29 cellular contexts compared by ENCODE assay signal in the genomic region with DNA sequence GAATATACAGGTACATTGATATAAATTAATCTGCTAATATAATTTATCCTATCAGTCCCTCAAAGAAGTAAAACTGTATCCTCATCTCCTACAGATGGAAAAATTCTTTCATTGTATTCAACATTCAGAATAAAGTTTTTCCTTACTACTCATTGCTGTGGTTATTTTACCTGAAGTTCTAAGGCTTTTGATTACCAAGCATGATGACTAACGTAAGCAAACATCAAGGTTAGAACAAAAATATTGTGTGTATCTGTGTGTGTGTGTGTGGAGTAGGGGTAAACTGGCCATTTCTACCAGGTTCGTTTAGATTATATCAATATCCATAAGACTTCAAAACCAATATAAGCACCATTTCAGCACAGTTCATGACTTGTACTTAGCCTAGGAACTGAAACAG.
"Had no signal": no experiment of that assay in that cellular context is flagged by ENCODE, and none has a peak within 500 bp of the region (broad histone marks: within the 10 kb centered on the region; RNA-seq: fewer than 3 reads in every experiment).

No MANE protein-coding gene starts in this region.

- H3K36me3 Mint-ChIP-seq: stimulated activated effector memory CD8-positive, alpha-beta T cell treated with anti-CD3 and anti-CD28 coated beads, Interleukin-12 subunit alpha, Interleukin-12 subunit beta, amount 100 ng/mL, for 72 hours; stimulated activated memory B cell treated with anti-CD40 and anti-IgM and Interleukin-4, amounts not matched to agents 10 μg/mL and 1 μg/mL and 100 μg/mL, for 72 hours; stimulated activated naive B cell treated with anti-CD40 and anti-IgM and Interleukin-4, amounts not matched to agents 10 μg/mL and 1 μg/mL and 100 μg/mL, for 72 hours; type B pancreatic cell had no signal

- ATAC-seq: stimulated activated effector memory CD8-positive, alpha-beta T cell treated with anti-CD3 and anti-CD28 coated beads, Interleukin-12 subunit alpha, Interleukin-12 subunit beta, amount 100 ng/mL, for 72 hours; stimulated activated memory B cell treated with anti-CD40 and anti-IgM and Interleukin-4, amounts not matched to agents 10 μg/mL and 1 μg/mL and 100 μg/mL, for 72 hours; stimulated activated naive B cell treated with anti-CD40 and anti-IgM and Interleukin-4, amounts not matched to agents 10 μg/mL and 1 μg/mL and 100 μg/mL, for 72 hours; stimulated activated naive CD8-positive, alpha-beta T cell treated with anti-CD3 and anti-CD28 coated beads, Interleukin-15, amount 100 ng/mL, for 72 hours; stimulated activated naive CD8-positive, alpha-beta T cell treated with anti-CD3 and anti-CD28 coated beads, Interleukin-15, Interleukin-2, amounts not matched to agents 100 U/mL and 50 U/mL, for 24 hours; upper lobe of right lung had no signal

- H3K4me3 ChIP-seq: stomach, suprapubic skin, testis, thoracic aorta, thyroid gland, tibial artery, tibial nerve, transverse colon, upper lobe of left lung, upper lobe of right lung, uterus, vagina had no signal

- H3K27me3 Mint-ChIP-seq: stimulated activated memory B cell treated with anti-CD40 and anti-IgM and Interleukin-4, amounts not matched to agents 10 μg/mL and 1 μg/mL and 100 μg/mL, for 72 hours; stimulated activated naive B cell treated with anti-CD40 and anti-IgM and Interleukin-4, amounts not matched to agents 10 μg/mL and 1 μg/mL and 100 μg/mL, for 72 hours; stimulated activated naive CD8-positive, alpha-beta T cell treated with anti-CD3 and anti-CD28 coated beads, Interleukin-15, amount 100 ng/mL, for 72 hours; stimulated activated naive CD8-positive, alpha-beta T cell treated with anti-CD3 and anti-CD28 coated beads, Interleukin-15, Interleukin-2, amounts not matched to agents 100 ng/mL and 50 ng/mL, for 24 hours had no signal

- H3K36me3 ChIP-seq: stomach, suprapubic skin, thoracic aorta, thyroid gland, tibial artery, tibial nerve, transverse colon, upper lobe of left lung, upper lobe of right lung, uterus, vagina had no signal

- DNase-seq: stimulated activated CD4-positive, alpha-beta T cell treated with anti-CD3 and anti-CD28 coated beads, Interleukin-2, amount 100 ng/mL, for 48 hours; stimulated activated CD4-positive, alpha-beta T cell treated with anti-CD3 and anti-CD28 coated beads, Interleukin-4, amount 100 ng/mL, for 1 hour; stimulated activated CD4-positive, alpha-beta T cell treated with anti-CD3 and anti-CD28 coated beads, Interleukin-4, amount 100 ng/mL, for 24 hours; stimulated activated CD4-positive, alpha-beta T cell treated with anti-CD3 and anti-CD28 coated beads, Interleukin-4, amount 100 ng/mL, for 4 hours; stimulated activated CD8-positive, alpha-beta memory T cell treated with anti-CD3 and anti-CD28 coated beads, Interleukin-4, amount 100 ng/mL, for 48 hours; stimulated activated naive B cell treated with anti-CD40 and anti-IgM and Interleukin-4, amounts not matched to agents 10 μg/mL and 1 μg/mL and 100 μg/mL, for 72 hours; stimulated activated naive CD4-positive, alpha-beta T cell; stimulated activated naive CD4-positive, alpha-beta T cell treated with Interleukin-2 at 50 U/mL for 16 hours; stimulated activated naive CD8-positive, alpha-beta T cell treated with anti-CD3 and anti-CD28 coated beads, Interleukin-15, amount 100 ng/mL, for 72 hours; stimulated activated naive CD8-positive, alpha-beta T cell treated with anti-CD3 and anti-CD28 coated beads, Interleukin-15, Interleukin-2, amounts not matched to agents 100 U/mL and 50 U/mL, for 24 hours; stomach; substantia nigra; testis; thyroid gland; tibial artery; transverse colon; trophoblast cell; upper lobe of left lung; upper lobe of right lung; uterus had no signal

- H3K4me3 Mint-ChIP-seq: stimulated activated effector memory CD8-positive, alpha-beta T cell treated with anti-CD3 and anti-CD28 coated beads, Interleukin-12 subunit alpha, Interleukin-12 subunit beta, amount 100 ng/mL, for 72 hours; stimulated activated memory B cell treated with anti-CD40 and anti-IgM and Interleukin-4, amounts not matched to agents 10 μg/mL and 1 μg/mL and 100 μg/mL, for 72 hours; stimulated activated naive B cell treated with anti-CD40 and anti-IgM and Interleukin-4, amounts not matched to agents 10 μg/mL and 1 μg/mL and 100 μg/mL, for 72 hours; stimulated activated naive CD8-positive, alpha-beta T cell treated with anti-CD3 and anti-CD28 coated beads, Interleukin-15, amount 100 ng/mL, for 72 hours; stimulated activated naive CD8-positive, alpha-beta T cell treated with anti-CD3 and anti-CD28 coated beads, Interleukin-15, Interleukin-2, amounts not matched to agents 100 ng/mL and 50 ng/mL, for 24 hours; type B pancreatic cell had no signal

- H3K9me3 ChIP-seq: testis, thoracic aorta, thyroid gland, tibial artery, transverse colon, upper lobe of left lung, uterus, vagina had no signal

- H3K4me1 ChIP-seq: stomach, suprapubic skin, testis, thyroid gland, tibial artery, tibial nerve, transverse colon, upper lobe of left lung, upper lobe of right lung, uterus, vagina had no signal

- H3K27ac ChIP-seq: stomach, suprapubic skin, testis, thoracic aorta, thyroid gland, tibial artery, tibial nerve, transverse colon, upper lobe of left lung, upper lobe of right lung, uterus, vagina had no signal

- H3K9me3 Mint-ChIP-seq: type B pancreatic cell had no signal

- H3K4me1 Mint-ChIP-seq: stimulated activated effector memory CD8-positive, alpha-beta T cell treated with anti-CD3 and anti-CD28 coated beads, Interleukin-12 subunit alpha, Interleukin-12 subunit beta, amount 100 ng/mL, for 72 hours; stimulated activated memory B cell treated with anti-CD40 and anti-IgM and Interleukin-4, amounts not matched to agents 10 μg/mL and 1 μg/mL and 100 μg/mL, for 72 hours; stimulated activated naive B cell treated with anti-CD40 and anti-IgM and Interleukin-4, amounts not matched to agents 10 μg/mL and 1 μg/mL and 100 μg/mL, for 72 hours; stimulated activated naive CD8-positive, alpha-beta T cell treated with anti-CD3 and anti-CD28 coated beads, Interleukin-15, amount 100 ng/mL, for 72 hours had no signal

- H3K27me3 ChIP-seq: stomach, suprapubic skin, testis, thyroid gland, tibial artery, tibial nerve, transverse colon, upper lobe of left lung, upper lobe of right lung, uterus, vagina had no signal

- H3K27ac Mint-ChIP-seq: stimulated activated effector memory CD8-positive, alpha-beta T cell treated with anti-CD3 and anti-CD28 coated beads, Interleukin-12 subunit alpha, Interleukin-12 subunit beta, amount 100 ng/mL, for 72 hours; stimulated activated memory B cell treated with anti-CD40 and anti-IgM and Interleukin-4, amounts not matched to agents 10 μg/mL and 1 μg/mL and 100 μg/mL, for 72 hours; stimulated activated naive B cell treated with anti-CD40 and anti-IgM and Interleukin-4, amounts not matched to agents 10 μg/mL and 1 μg/mL and 100 μg/mL, for 72 hours; stimulated activated naive CD8-positive, alpha-beta T cell treated with anti-CD3 and anti-CD28 coated beads, Interleukin-15, amount 100 ng/mL, for 72 hours; stimulated activated naive CD8-positive, alpha-beta T cell treated with anti-CD3 and anti-CD28 coated beads, Interleukin-15, Interleukin-2, amounts not matched to agents 100 ng/mL and 50 ng/mL, for 24 hours; type B pancreatic cell had no signal

- FAIRE-seq: urothelium cell line had no signal
